Comparison of ENCODE assay signal across 1 cellular context in genomic region chr16:74309789-74310781, GRCh38.
TF ChIP-seq lines count a peak whose summit lies in the region.

No MANE protein-coding gene starts in this region.

TF ChIP-seq in IMR-90, 13 proteins besides CTCF, POLR2A, EP300 and RAD21:
- no peak for TF ChIP-seq USF2 (IDR thresholded peaks at IDR 0.05; ENCODE audit: low read depth, low read length)
- TF ChIP-seq RCOR1 (IDR thresholded peaks at IDR 0.05; ENCODE audit: insufficient replicate concordance, low read length) = no peak
- peak; percentile 55 for TF ChIP-seq SMC3 (IDR thresholded peaks at IDR 0.05; ENCODE audit: low read depth, low read length)
- no peak for TF ChIP-seq BHLHE40 (IDR thresholded peaks at IDR 0.05; ENCODE audit: low read depth, low read length)
- TF ChIP-seq MXI1 (IDR thresholded peaks at IDR 0.05; ENCODE audit: borderline replicate concordance, low read depth, low read length) = no peak
- no peak for TF ChIP-seq RFX5 (IDR thresholded peaks at IDR 0.05; ENCODE audit: low read depth, low read length)
- TF ChIP-seq FOS (IDR thresholded peaks at IDR 0.05; ENCODE audit: low read depth, low read length) = no peak
TF ChIP-seq in IMR-90: peak in this region for 1.
